23 cellular contexts compared by ENCODE assay signal in the genomic region with DNA sequence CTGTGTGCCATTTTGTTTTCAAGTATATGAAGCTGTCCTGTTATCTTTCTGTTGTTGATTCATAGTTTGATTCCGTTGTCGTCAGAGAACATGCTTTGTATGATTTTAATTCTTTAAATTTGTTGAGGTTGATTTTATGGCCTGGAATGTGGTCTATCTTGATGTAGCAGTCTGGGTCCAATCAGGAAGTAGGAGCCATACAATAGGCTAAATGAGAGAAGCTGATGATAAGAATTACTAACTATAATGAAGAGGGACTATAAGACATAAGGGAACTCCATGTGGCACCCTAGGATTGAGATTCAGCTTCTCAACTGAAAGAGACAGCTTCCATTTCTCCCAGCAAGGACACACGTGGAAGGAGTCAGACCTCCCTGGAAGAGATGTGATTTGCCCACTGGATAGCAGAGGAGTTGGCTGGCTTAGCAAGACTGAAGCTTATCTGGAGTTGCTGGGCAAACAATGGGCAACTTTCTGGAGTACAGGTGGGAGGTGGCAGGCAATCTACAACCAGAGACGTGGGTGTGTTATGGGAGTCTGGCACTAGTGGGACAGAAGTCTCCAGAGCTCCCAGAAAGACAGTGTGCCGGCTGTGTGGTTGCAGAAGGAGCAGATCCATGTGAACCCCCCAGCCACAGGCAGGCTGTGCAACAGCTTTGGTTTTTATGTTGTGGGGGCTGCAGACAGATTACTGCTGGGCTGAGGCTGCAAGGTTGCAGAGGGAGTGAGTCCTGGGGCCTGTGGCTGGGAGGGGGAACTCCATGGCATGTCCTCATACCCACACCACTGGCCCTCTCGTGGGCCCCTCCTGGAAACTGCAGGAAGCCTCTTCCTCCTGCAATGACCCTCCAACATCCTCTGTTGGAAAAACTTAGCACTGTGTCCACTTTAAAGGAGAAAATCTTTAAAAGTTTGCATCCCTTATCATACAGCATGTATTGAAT. TPM values are rescaled to one million over a fixed set of nuclear protein-coding genes. Genes with fewer than 3 reads are reported as not detected.
A peak's percentile ranks its signal among the peaks of the same experiment; 100 is the strongest.
DNase-seq lines count a peak whose midpoint lies in the region; ATAC-seq, FAIRE-seq and TF ChIP-seq lines count a peak whose summit lies in the region.
"Had no signal": no experiment of that assay in that cellular context is flagged by ENCODE, and none has a peak within 500 bp of the region (broad histone marks: within the 10 kb centered on the region; RNA-seq: fewer than 3 reads in every experiment).

No MANE protein-coding gene starts in this region.

- CTCF ChIA-PET in activated CD8-positive, alpha-beta T cell treated with anti-CD3 and anti-CD28 coated beads for 36 hours (lab: Charles Lee) = interaction anchor here (1.1 to 4.3 kb wide), 4 partner anchors 17 to 82 kb away, joined by 3 to 19 read pairs (median 5); no protein-coding TSS in a partner anchor
- CTCF ChIA-PET in activated CD8-positive, alpha-beta T cell treated with anti-CD3 and anti-CD28 coated beads, Interleukin-2, amount 10 ng/mL, durations not matched to agents 7 days and 5 days (lab: Charles Lee) = interaction anchor here (0.8 to 2.7 kb wide), 4 partner anchors 18 to 83 kb away, joined by 3 to 14 read pairs (median 8); no protein-coding TSS in a partner anchor

- peaks cover 91% of the 10 kb centered on the region for H3K4me1 Mint-ChIP-seq in activated CD8-positive, alpha-beta T cell treated with anti-CD3 and anti-CD28 coated beads for 36 hours (ENCODE audit: low read depth)
- H3K4me1 Mint-ChIP-seq in activated CD8-positive, alpha-beta T cell treated with anti-CD3 and anti-CD28 coated beads, Interleukin-2, amount 10 ng/mL, durations not matched to agents 7 days and 5 days (ENCODE audit: low read depth) = peaks cover 79% of the 10 kb centered on the region

- H3K79me2 ChIP-seq in trophoblast cell (ENCODE audit: control insufficient read depth, insufficient read depth, low read length, poor library complexity) = no peaks in the 10 kb centered on the region

- H3K9me3 ChIP-seq in trophoblast cell (ENCODE audit: insufficient read depth, low read depth, low read length) = peaks cover 1% of the 10 kb centered on the region
- H3K9me3 ChIP-seq: BE2C, left lung had no signal

- H4K91ac ChIP-seq in trophoblast cell (ENCODE audit: low read depth, low read length) = no peak overlapping the region

- peaks cover 7% of the 10 kb centered on the region for H3K9me3 Mint-ChIP-seq in activated CD8-positive, alpha-beta T cell treated with anti-CD3 and anti-CD28 coated beads for 36 hours
- peaks cover 16% of the 10 kb centered on the region for H3K9me3 Mint-ChIP-seq in activated CD8-positive, alpha-beta T cell treated with anti-CD3 and anti-CD28 coated beads, Interleukin-2, amount 10 ng/mL, durations not matched to agents 7 days and 5 days (ENCODE audit: insufficient read depth)

- no peak overlapping the region for H3K14ac ChIP-seq in trophoblast cell (ENCODE audit: low read length)

- H2BK5ac ChIP-seq in trophoblast cell (ENCODE audit: low read depth, low read length, poor library complexity) = no peak overlapping the region

- H3K4me3 ChIP-seq in trophoblast cell (ENCODE audit: low read depth, low read length) = peak overlapping the region; percentile 20
- H3K4me3 ChIP-seq: heart right ventricle, left lung, smooth muscle cell had no signal

- no peaks in the 10 kb centered on the region for H3K27me3 ChIP-seq in trophoblast cell (ENCODE audit: insufficient read depth, low read length)
- H3K27me3 ChIP-seq: left lung had no signal

- no peak overlapping the region for H4K8ac ChIP-seq in trophoblast cell (ENCODE audit: low read depth, low read length)

- H3K4me2 ChIP-seq in trophoblast cell (ENCODE audit: low read length) = no peak overlapping the region
- H3K4me2 ChIP-seq: smooth muscle cell had no signal

- H3K4ac ChIP-seq in trophoblast cell (ENCODE audit: low read depth, low read length) = no peak overlapping the region

- no peaks in the 10 kb centered on the region for H3K79me1 ChIP-seq in trophoblast cell (ENCODE audit: low read length)

- H2AFZ ChIP-seq in trophoblast cell (ENCODE audit: insufficient read depth, low read length, poor library complexity) = no peak overlapping the region

- intact Hi-C loops in activated CD8-positive, alpha-beta T cell treated with anti-CD3 and anti-CD28 coated beads for 36 hours (cut with micrococcal nuclease) = no loop called here

- no CpG with 5 or more reads among the region's 6 CpGs for WGBS in trophoblast cell (ENCODE audit: extremely low coverage, insufficient coverage, insufficient read length)

- no peak overlapping the region for H3K18ac ChIP-seq in trophoblast cell (ENCODE audit: low read length)

- H3K9ac ChIP-seq in trophoblast cell (ENCODE audit: low read length) = no peak overlapping the region

- H3K27ac Mint-ChIP-seq in activated CD8-positive, alpha-beta T cell treated with anti-CD3 and anti-CD28 coated beads for 36 hours = peak overlapping the region; percentile 74
- H3K27ac Mint-ChIP-seq in activated CD8-positive, alpha-beta T cell treated with anti-CD3 and anti-CD28 coated beads, Interleukin-2, amount 10 ng/mL, durations not matched to agents 7 days and 5 days = no peak overlapping the region
- H3K27ac Mint-ChIP-seq: HFFc6 had no signal

- H4K12ac ChIP-seq in trophoblast cell (ENCODE audit: low read depth, low read length) = no peak overlapping the region

- no peaks in the 10 kb centered on the region for H3K4me1 ChIP-seq in trophoblast cell (ENCODE audit: control insufficient read depth in 1 of 2, insufficient read depth in 2 of 2, low read length in 2 of 2)
- H3K4me1 ChIP-seq: BE2C, left lung had no signal

- H3K27ac ChIP-seq in trophoblast cell (ENCODE audit: low read depth, low read length) = no peak overlapping the region
- H3K27ac ChIP-seq: heart right ventricle, left lung had no signal

- no peaks in the 10 kb centered on the region for H3K27me3 Mint-ChIP-seq in activated CD8-positive, alpha-beta T cell treated with anti-CD3 and anti-CD28 coated beads for 36 hours
- H3K27me3 Mint-ChIP-seq in activated CD8-positive, alpha-beta T cell treated with anti-CD3 and anti-CD28 coated beads, Interleukin-2, amount 10 ng/mL, durations not matched to agents 7 days and 5 days (ENCODE audit: low read depth) = no peaks in the 10 kb centered on the region

- H3K36me3 Mint-ChIP-seq in activated CD8-positive, alpha-beta T cell treated with anti-CD3 and anti-CD28 coated beads for 36 hours (ENCODE audit: low read depth) = peaks cover 54% of the 10 kb centered on the region
- H3K36me3 Mint-ChIP-seq in activated CD8-positive, alpha-beta T cell treated with anti-CD3 and anti-CD28 coated beads, Interleukin-2, amount 10 ng/mL, durations not matched to agents 7 days and 5 days (ENCODE audit: low read depth) = peaks cover 62% of the 10 kb centered on the region

- H3K36me3 ChIP-seq in trophoblast cell (ENCODE audit: control insufficient read depth in 1 of 2, insufficient read depth in 2 of 2, low read length in 2 of 2) = no peaks in the 10 kb centered on the region
- H3K36me3 ChIP-seq: BE2C, heart right ventricle, left lung had no signal

- H3K4me3 Mint-ChIP-seq in activated CD8-positive, alpha-beta T cell treated with anti-CD3 and anti-CD28 coated beads for 36 hours = no peak overlapping the region
- H3K4me3 Mint-ChIP-seq in activated CD8-positive, alpha-beta T cell treated with anti-CD3 and anti-CD28 coated beads, Interleukin-2, amount 10 ng/mL, durations not matched to agents 7 days and 5 days = no peak overlapping the region
- H3K4me3 Mint-ChIP-seq: HFFc6 had no signal

- H2AK5ac ChIP-seq in trophoblast cell (ENCODE audit: low read length) = no peak overlapping the region

- DNase-seq in activated CD8-positive, alpha-beta T cell treated with anti-CD3 and anti-CD28 coated beads for 36 hours = no peak
- DNase-seq in activated CD8-positive, alpha-beta T cell treated with anti-CD3 and anti-CD28 coated beads, Interleukin-2, amount 10 ng/mL, durations not matched to agents 7 days and 5 days = no peak
- DNase-seq in HTR-8/SVneo (ENCODE audit: insufficient read length, low spot score) (no peak), ecto neural progenitor cell (ENCODE audit: low spot score) (peak; percentile 21), trophoblast cell (peak; percentile 43 to 89), T-helper 9 cell (no peak), SW480 (ENCODE audit: low spot score) (no peak)
- DNase-seq: BE2C; EL; heart right ventricle; HFFc6; left lung; midbrain; NCI-H1417 treated with DMSO at 0.1 percent for 48 hours; NCI-H510A treated with DMSO at 0.1 percent for 48 hours; stimulated activated CD4-positive, alpha-beta T cell treated with anti-CD3 and anti-CD28 coated beads, Interleukin-2, amount 100 ng/mL, for 48 hours had no signal

- FAIRE-seq in HTR-8/SVneo (lab: Jason Lieb, UNC) = peak; percentile 70
- FAIRE-seq: A204.1, endothelial cell of umbilical vein had no signal

- no peak for TF ChIP-seq CTCF in activated CD8-positive, alpha-beta T cell treated with anti-CD3 and anti-CD28 coated beads for 36 hours (IDR thresholded peaks at IDR 0.05)

- no peak for ATAC-seq in activated CD8-positive, alpha-beta T cell treated with anti-CD3 and anti-CD28 coated beads for 36 hours
- no peak for ATAC-seq in activated CD8-positive, alpha-beta T cell treated with anti-CD3 and anti-CD28 coated beads, Interleukin-2, amount 10 ng/mL, durations not matched to agents 7 days and 5 days
- no peak for ATAC-seq in HG02610 (IDR thresholded peaks at IDR 0.05; ENCODE audit: unreplicated experiment)
- ATAC-seq: heart right ventricle, left lung had no signal

- POLR2A ChIA-PET in activated CD8-positive, alpha-beta T cell treated with anti-CD3 and anti-CD28 coated beads for 36 hours (lab: Charles Lee) = interaction anchor here (0.6 to 3.8 kb wide), 7 partner anchors 11 to 225 kb away, joined by 3 to 17 read pairs (median 3); no protein-coding TSS in a partner anchor
- POLR2A ChIA-PET in activated CD8-positive, alpha-beta T cell treated with anti-CD3 and anti-CD28 coated beads, Interleukin-2, amount 10 ng/mL, durations not matched to agents 7 days and 5 days (lab: Charles Lee) = interaction anchor here (0.6 to 1.0 kb wide), 2 partner anchors 7 to 11 kb away, joined by 3 to 4 read pairs; no protein-coding TSS in a partner anchor

- no peak overlapping the region for H3K23ac ChIP-seq in trophoblast cell (ENCODE audit: low read length)

- no peak overlapping the region for H2BK12ac ChIP-seq in trophoblast cell (ENCODE audit: low read length)

- no peak overlapping the region for H2BK120ac ChIP-seq in trophoblast cell (ENCODE audit: insufficient read depth, low read length, poor library complexity)

RNA-seq across cellular contexts. Expression of gene ZNF831, which starts 7.1 kb away (rescaled TPM):
- 10 to 100 TPM; 10.9 to 11.9 TPM for total RNA-seq in activated CD8-positive, alpha-beta T cell treated with anti-CD3 and anti-CD28 coated beads for 36 hours
- 1 to 10 TPM; 8.6 to 9.2 TPM for total RNA-seq in activated CD8-positive, alpha-beta T cell treated with anti-CD3 and anti-CD28 coated beads, Interleukin-2, amount 10 ng/mL, durations not matched to agents 7 days and 5 days
- polyA plus RNA-seq in trophoblast cell (2013) = not detected in 2 replicates
- total RNA-seq: endothelial cell of umbilical vein, HFFc6, MCF 10A, pulmonary artery endothelial cell, RPMI7951, smooth muscle cell had no signal
- polyA plus RNA-seq: endothelial cell of umbilical vein, smooth muscle cell had no signal

Comparison
In these comparisons a context has a peak if more than half of its experiments do, and no peak if none do; other contexts are left out.
1. DNase-seq: peak in ecto neural progenitor cell (single experiment) and trophoblast cell (2 of 2); none in activated CD8-positive, alpha-beta T cell treated with anti-CD3 and anti-CD28 coated beads for 36 hours (single experiment), activated CD8-positive, alpha-beta T cell treated with anti-CD3 and anti-CD28 coated beads, Interleukin-2, amount 10 ng/mL, durations not matched to agents 7 days and 5 days (single experiment), HTR-8/SVneo (single experiment), T-helper 9 cell (single experiment) and SW480 (single experiment).